12 cellular contexts compared by ENCODE assay signal in genomic region chr2:130157354-130157753, GRCh38. TPM values are rescaled to one million over a fixed set of nuclear protein-coding genes. Genes with fewer than 3 reads are reported as not detected.
DNase-seq lines count a peak whose midpoint lies in the region; ATAC-seq, FAIRE-seq and TF ChIP-seq lines count a peak whose summit lies in the region.
"Not testable (repeated sequence)": the region's sequence is repeated elsewhere in the genome, so short reads cannot be mapped to it uniquely, and the experiment has no call there.
"Had no signal": no experiment of that assay in that cellular context is flagged by ENCODE, and none has a peak within 500 bp of the region (broad histone marks: within the 10 kb centered on the region; RNA-seq: fewer than 3 reads in every experiment).

No MANE protein-coding gene starts in this region.

- peaks cover 4 to 83% of the 10 kb centered on the region in 2 experiments; a peak in 2 of 3 replicates for H3K36me3 ChIP-seq in HEK293 (ENCODE audit: control insufficient read depth in 2 of 2, insufficient read depth in 1 of 2, low read length in 2 of 2)

- not testable (repeated sequence) for H3K9me3 ChIP-seq in HEK293 (ENCODE audit: control insufficient read depth, insufficient read depth, low read depth, low read length)

- not testable (repeated sequence) for TF ChIP-seq POLR2A in GM18505 (IDR thresholded peaks at IDR 0.05; ENCODE audit: borderline replicate concordance, extremely low read depth, insufficient read depth, insufficient read length)

- FAIRE-seq in HTR-8/SVneo (lab: Jason Lieb, UNC) (peak; percentile 71), urothelium cell line (lab: Jason Lieb, UNC) (peak; percentile 52)

- POLR2A ChIA-PET in HEK293 (lab: Yijun Ruan, JAX) = not testable (repeated sequence)

- not testable (repeated sequence) for H3K27ac ChIP-seq in HEK293 (ENCODE audit: extremely low read depth, low read depth, low read length); foreskin keratinocyte

- DNase-seq in HTR-8/SVneo (ENCODE audit: insufficient read length, low spot score); foreskin keratinocyte; urothelium cell line (ENCODE audit: low spot score): not testable (repeated sequence)
- DNase-seq in RPMI8226 = peak; percentile 94

- not testable (repeated sequence) for H3K4me3 ChIP-seq in HEK293 (ENCODE audit: low read depth, low read length)

- TF ChIP-seq CTCF in HEK293 (tag by site-specific recombination; IDR thresholded peaks at IDR 0.05); foreskin keratinocyte (conservative IDR thresholded peaks at IDR 0.05): not testable (repeated sequence)

- not testable (repeated sequence) for H3K27me3 ChIP-seq in foreskin keratinocyte

- not testable (repeated sequence) for H3K4me1 ChIP-seq in HEK293 (ENCODE audit: control insufficient read depth, insufficient read depth, low read length); foreskin keratinocyte

- CTCF ChIA-PET in HEK293 (lab: Yijun Ruan, JAX) = not testable (repeated sequence)

- peak; percentile 41 for ATAC-seq in GM18505 (IDR thresholded peaks at IDR 0.05; ENCODE audit: unreplicated experiment)
- peak; percentile 26 for ATAC-seq in GM19438 (IDR thresholded peaks at IDR 0.05; ENCODE audit: low read depth, unreplicated experiment)
- ATAC-seq in HG03066 (IDR thresholded peaks at IDR 0.05; ENCODE audit: low read depth, unreplicated experiment) = peak; percentile 42
- ATAC-seq in foreskin keratinocyte = peak; percentile 6

TF ChIP-seq in HEK293, 187 proteins besides CTCF, POLR2A, EP300 and RAD21:
- peak; percentile 65; the same call in 1 of the 2 replicates for TF ChIP-seq EGR2 (tag by site-specific recombination; IDR thresholded peaks at IDR 0.05; ENCODE audit: low read depth)
- TF ChIP-seq GLIS2 (tag by site-specific recombination; IDR thresholded peaks at IDR 0.05) = peak; percentile 27; the same call in 1 of the 2 replicates
- peak; percentile 45 for TF ChIP-seq ZIC2 (tag by site-specific recombination; IDR thresholded peaks at IDR 0.05)
- peak; percentile 51; the same call in 1 of the 2 replicates for TF ChIP-seq ZNF600 (tag by site-specific recombination; IDR thresholded peaks at IDR 0.05)
- TF ChIP-seq ZFHX2 (tag by site-specific recombination; conservative IDR thresholded peaks at IDR 0.05) = peak; percentile 63

RNA-seq across cellular contexts. Expression of gene CCDC74B, which starts 12.4 kb away (rescaled TPM):
- 4.9 and 9.7 TPM in 2 replicates for total RNA-seq in foreskin keratinocyte
- polyA plus RNA-seq in foreskin keratinocyte = 5.6 and 11.3 TPM in 2 replicates

RNA-seq across cellular contexts. Expression of gene SMPD4, which starts 24.0 kb away (rescaled TPM):
- 60.2 and 63.4 TPM in 2 replicates for total RNA-seq in foreskin keratinocyte
- 56.1 and 59.2 TPM in 2 replicates for polyA plus RNA-seq in foreskin keratinocyte

RNA-seq across cellular contexts. Expression of gene MZT2B, which starts 24.7 kb away (rescaled TPM):
- total RNA-seq in foreskin keratinocyte = 365 and 366 TPM in 2 replicates
- 423 and 518 TPM in 2 replicates for polyA plus RNA-seq in foreskin keratinocyte

RNA-seq across cellular contexts. Expression of gene POTEF, which starts 28.3 kb away (rescaled TPM):
- total RNA-seq in foreskin keratinocyte = not detected in 2 replicates
- not detected in 2 replicates for polyA plus RNA-seq in foreskin keratinocyte
- total RNA-seq: epithelial cell of proximal tubule, tibial nerve had no signal

RNA-seq across cellular contexts. Expression of gene TUBA3E, which starts 40.9 kb away (rescaled TPM):
- total RNA-seq in foreskin keratinocyte = not detected in 2 replicates
- not detected in 2 replicates for polyA plus RNA-seq in foreskin keratinocyte
- total RNA-seq: astrocyte, epithelial cell of proximal tubule, mesothelial cell of epicardium, tibial nerve had no signal
